ENCODE assay signal across 1 cellular context in genomic region chr2:120210234-120210781, GRCh38.
A peak's percentile ranks its signal among the peaks of the same experiment; 100 is the strongest.
TF ChIP-seq lines count a peak whose summit lies in the region.

No MANE protein-coding gene starts in this region.

TF ChIP-seq in GM12878, 131 proteins besides CTCF, POLR2A, EP300 and RAD21:
- TF ChIP-seq RUNX3 (IDR thresholded peaks at IDR 0.05; ENCODE audit: low read length) (peak; percentile 36; the same call in 1 of the 2 replicates), ZBED1 (IDR thresholded peaks at IDR 0.05; ENCODE audit: borderline replicate concordance) (no peak)
